In genomic region chr5:177475563-177476427, GRCh38 we compare ENCODE assay signal across 17 cellular contexts. TPM values are rescaled to one million over a fixed set of nuclear protein-coding genes. Genes with fewer than 3 reads are reported as not detected.
DNase-seq lines count a peak whose midpoint lies in the region; ATAC-seq lines count a peak whose summit lies in the region.
"Had no signal": no experiment of that assay in that cellular context is flagged by ENCODE, and none has a peak within 500 bp of the region (broad histone marks: within the 10 kb centered on the region; RNA-seq: fewer than 3 reads in every experiment).

No MANE protein-coding gene starts in this region.

- peaks cover 31% of the 10 kb centered on the region for H3K4me1 ChIP-seq in thymus (ENCODE audit: control insufficient read depth, insufficient read depth, low read length)

- WGBS in thymus: 83% methylated on average over 11 of the region's 11 CpGs

- H3K36me3 Mint-ChIP-seq in activated CD8-positive, alpha-beta memory T cell treated with anti-CD3 and anti-CD28 coated beads, Interleukin-2, amount 10 ng/mL, durations not matched to agents 7 days and 5 days: no peaks in the 10 kb centered on the region
- peaks cover 15% of the 10 kb centered on the region for H3K36me3 Mint-ChIP-seq in activated CD8-positive, alpha-beta T cell treated with anti-CD3 and anti-CD28 coated beads, Interleukin-2, amount 10 ng/mL, durations not matched to agents 7 days and 5 days (ENCODE audit: low read depth)
- no peaks in the 10 kb centered on the region for H3K36me3 Mint-ChIP-seq in naive B cell

- POLR2A ChIA-PET in activated CD8-positive, alpha-beta T cell treated with anti-CD3 and anti-CD28 coated beads, Interleukin-2, amount 10 ng/mL, durations not matched to agents 7 days and 5 days (lab: Charles Lee): interaction anchor here (1.1 to 1.7 kb wide), 2 partner anchors 38 to 49 kb away, joined by 3 to 4 read pairs; partner anchors contain the start of gene GRK6

- H3K4me3 Mint-ChIP-seq in activated CD8-positive, alpha-beta memory T cell treated with anti-CD3 and anti-CD28 coated beads, Interleukin-2, amount 10 ng/mL, durations not matched to agents 7 days and 5 days: no peak overlapping the region
- no peak overlapping the region for H3K4me3 Mint-ChIP-seq in activated CD8-positive, alpha-beta T cell treated with anti-CD3 and anti-CD28 coated beads, Interleukin-2, amount 10 ng/mL, durations not matched to agents 7 days and 5 days
- H3K4me3 Mint-ChIP-seq in naive B cell: peak overlapping the region in 5 of 8 donors; percentile 6 to 83 (median 55)

- H3K4me1 Mint-ChIP-seq in activated CD8-positive, alpha-beta memory T cell treated with anti-CD3 and anti-CD28 coated beads, Interleukin-2, amount 10 ng/mL, durations not matched to agents 7 days and 5 days: peaks cover 61% of the 10 kb centered on the region
- peaks cover 77% of the 10 kb centered on the region for H3K4me1 Mint-ChIP-seq in activated CD8-positive, alpha-beta T cell treated with anti-CD3 and anti-CD28 coated beads, Interleukin-2, amount 10 ng/mL, durations not matched to agents 7 days and 5 days (ENCODE audit: low read depth)
- peaks cover 42 to 50% (median 42%) of the 10 kb centered on the region in 3 donors for H3K4me1 Mint-ChIP-seq in naive B cell

- H3K9me3 ChIP-seq in thymus (ENCODE audit: control insufficient read depth): no peaks in the 10 kb centered on the region
- H3K9me3 ChIP-seq: heart left ventricle, testis had no signal

- H3K27me3 Mint-ChIP-seq in activated CD8-positive, alpha-beta memory T cell treated with anti-CD3 and anti-CD28 coated beads, Interleukin-2, amount 10 ng/mL, durations not matched to agents 7 days and 5 days: no peaks in the 10 kb centered on the region
- H3K27me3 Mint-ChIP-seq in activated CD8-positive, alpha-beta T cell treated with anti-CD3 and anti-CD28 coated beads, Interleukin-2, amount 10 ng/mL, durations not matched to agents 7 days and 5 days (ENCODE audit: low read depth): peaks cover 4% of the 10 kb centered on the region
- H3K27me3 Mint-ChIP-seq in naive B cell: peaks cover 0 to 10% (median 10%) of the 10 kb centered on the region in 3 donors

- no peak for DNase-seq in activated CD8-positive, alpha-beta memory T cell treated with anti-CD3 and anti-CD28 coated beads, Interleukin-2, amount 10 ng/mL, durations not matched to agents 7 days and 5 days
- DNase-seq in activated CD8-positive, alpha-beta memory T cell treated with anti-CD3 and anti-CD28 coated beads for 24 hours: no peak
- no peak for DNase-seq in activated CD8-positive, alpha-beta T cell treated with anti-CD3 and anti-CD28 coated beads, Interleukin-2, amount 10 ng/mL, durations not matched to agents 7 days and 5 days
- DNase-seq in naive B cell (no peak), dedifferentiated amniotic fluid mesenchymal stem cell (ENCODE audit: extremely low spot score) (no peak)
- DNase-seq in activated CD4-positive, CD25-positive, alpha-beta regulatory T cell (lab: John Stamatoyannopoulos, UW): no peak
- DNase-seq: activated CD4-positive, CD25-positive, alpha-beta regulatory T cell treated with anti-CD3 and anti-CD28 coated beads, Interleukin-2, amount 50 U/mL, for 72 hours; activated effector memory CD4-positive, alpha-beta T cell treated with Interleukin-2 at 50 U/mL for 16 hours; DMS 273 treated with DMSO at 0.1 percent for 48 hours; NCI-H1048; NCI-H2227 treated with DMSO at 0.1 percent for 48 hours; testis had no signal

- no peak for ATAC-seq in activated CD8-positive, alpha-beta memory T cell treated with anti-CD3 and anti-CD28 coated beads, Interleukin-2, amount 10 ng/mL, durations not matched to agents 7 days and 5 days
- ATAC-seq in activated CD8-positive, alpha-beta T cell treated with anti-CD3 and anti-CD28 coated beads, Interleukin-2, amount 10 ng/mL, durations not matched to agents 7 days and 5 days: no peak
- no peak for ATAC-seq in naive B cell (ENCODE audit: low read depth in 2 of 2)
- ATAC-seq in HG02588 (IDR thresholded peaks at IDR 0.05; ENCODE audit: unreplicated experiment): no peak
- ATAC-seq: HCT116, heart left ventricle had no signal

- H3K27ac Mint-ChIP-seq in activated CD8-positive, alpha-beta memory T cell treated with anti-CD3 and anti-CD28 coated beads, Interleukin-2, amount 10 ng/mL, durations not matched to agents 7 days and 5 days: peak overlapping the region; percentile 50
- peak overlapping the region; percentile 58 for H3K27ac Mint-ChIP-seq in activated CD8-positive, alpha-beta T cell treated with anti-CD3 and anti-CD28 coated beads, Interleukin-2, amount 10 ng/mL, durations not matched to agents 7 days and 5 days
- H3K27ac Mint-ChIP-seq in naive B cell: peak overlapping the region in 2 of 6 donors; percentile 57 to 77

- no peaks in the 10 kb centered on the region for H3K27me3 ChIP-seq in thymus (ENCODE audit: control insufficient read depth, insufficient read depth)
- H3K27me3 ChIP-seq: testis had no signal

- CTCF ChIA-PET in activated CD8-positive, alpha-beta memory T cell treated with anti-CD3 and anti-CD28 coated beads, Interleukin-2, amount 10 ng/mL, durations not matched to agents 7 days and 5 days (lab: Charles Lee): interaction anchor here (0.8 to 9.1 kb wide), 6 partner anchors 12 to 72 kb away, joined by 3 to 136 read pairs (median 4); partner anchors contain the start of gene PDLIM7
- CTCF ChIA-PET in activated CD8-positive, alpha-beta T cell treated with anti-CD3 and anti-CD28 coated beads, Interleukin-2, amount 10 ng/mL, durations not matched to agents 7 days and 5 days (lab: Charles Lee): interaction anchor here (0.8 to 3.6 kb wide), 5 partner anchors 17 to 85 kb away, joined by 3 to 16 read pairs (median 9); no protein-coding TSS in a partner anchor

- no peaks in the 10 kb centered on the region for H3K9me3 Mint-ChIP-seq in activated CD8-positive, alpha-beta memory T cell treated with anti-CD3 and anti-CD28 coated beads, Interleukin-2, amount 10 ng/mL, durations not matched to agents 7 days and 5 days (ENCODE audit: low read depth)
- H3K9me3 Mint-ChIP-seq in activated CD8-positive, alpha-beta T cell treated with anti-CD3 and anti-CD28 coated beads, Interleukin-2, amount 10 ng/mL, durations not matched to agents 7 days and 5 days (ENCODE audit: insufficient read depth): no peaks in the 10 kb centered on the region
- H3K9me3 Mint-ChIP-seq in naive B cell: no peaks in the 10 kb centered on the region

- H3K36me3 ChIP-seq in thymus (ENCODE audit: control insufficient read depth, insufficient read depth): no peaks in the 10 kb centered on the region
- H3K36me3 ChIP-seq: heart left ventricle had no signal

- no peak overlapping the region for H3K4me3 ChIP-seq in thymus (ENCODE audit: low read length)
- H3K4me3 ChIP-seq: heart left ventricle, skin epidermis, testis had no signal

- peak overlapping the region; percentile 13 for H3K27ac ChIP-seq in thymus (ENCODE audit: low read depth)
- H3K27ac ChIP-seq: skin epidermis had no signal

RNA-seq across cellular contexts. Expression of gene DBN1, which starts 2.4 kb away (rescaled TPM):
- total RNA-seq in activated CD8-positive, alpha-beta memory T cell treated with anti-CD3 and anti-CD28 coated beads, Interleukin-2, amount 10 ng/mL, durations not matched to agents 7 days and 5 days: 100 to 1,000 TPM in 1 of 2 experiments, 10 to 100 TPM in 1; 81.5 to 128 TPM
- total RNA-seq in activated CD8-positive, alpha-beta T cell treated with anti-CD3 and anti-CD28 coated beads, Interleukin-2, amount 10 ng/mL, durations not matched to agents 7 days and 5 days: 100 to 1,000 TPM in 1 of 2 experiments, 10 to 100 TPM in 1; 92.9 to 104 TPM
- polyA plus RNA-seq in naive B cell (ENCODE audit: low read depth in 6 of 6) (1 to 10 TPM in 1 of 6 donors, under 1 TPM in 3, not detected in 2; 0.31 to 1.9 (median 0.65) TPM), thymus (34.3 TPM)

RNA-seq across cellular contexts. Expression of gene PDLIM7, which starts 21.6 kb away (rescaled TPM):
- total RNA-seq in activated CD8-positive, alpha-beta memory T cell treated with anti-CD3 and anti-CD28 coated beads, Interleukin-2, amount 10 ng/mL, durations not matched to agents 7 days and 5 days: 10 to 100 TPM; 72.9 to 81.2 TPM
- total RNA-seq in activated CD8-positive, alpha-beta T cell treated with anti-CD3 and anti-CD28 coated beads, Interleukin-2, amount 10 ng/mL, durations not matched to agents 7 days and 5 days: 10 to 100 TPM; 62.5 to 67.3 TPM
- polyA plus RNA-seq in naive B cell (ENCODE audit: low read depth in 6 of 6) (1 to 10 TPM; 1.5 to 6.0 (median 3.9) TPM), thymus (61.9 TPM)

RNA-seq across cellular contexts. Expression of gene PRR7, which starts 29.2 kb away (rescaled TPM):
- total RNA-seq in activated CD8-positive, alpha-beta memory T cell treated with anti-CD3 and anti-CD28 coated beads, Interleukin-2, amount 10 ng/mL, durations not matched to agents 7 days and 5 days: 1 to 10 TPM; 3.1 to 5.3 TPM
- total RNA-seq in activated CD8-positive, alpha-beta T cell treated with anti-CD3 and anti-CD28 coated beads, Interleukin-2, amount 10 ng/mL, durations not matched to agents 7 days and 5 days: 10 to 100 TPM in 1 of 2 experiments, 1 to 10 TPM in 1; 9.8 to 11.6 TPM
- polyA plus RNA-seq in naive B cell (ENCODE audit: low read depth in 6 of 6) (10 to 100 TPM; 16.2 to 39.5 (median 25.7) TPM), thymus (1.6 TPM)

RNA-seq across cellular contexts. Expression of gene DOK3, which starts 33.8 kb away (rescaled TPM):
- 1 to 10 TPM; 3.3 to 5.7 TPM for total RNA-seq in activated CD8-positive, alpha-beta memory T cell treated with anti-CD3 and anti-CD28 coated beads, Interleukin-2, amount 10 ng/mL, durations not matched to agents 7 days and 5 days
- 1 to 10 TPM; 7.3 to 7.8 TPM for total RNA-seq in activated CD8-positive, alpha-beta T cell treated with anti-CD3 and anti-CD28 coated beads, Interleukin-2, amount 10 ng/mL, durations not matched to agents 7 days and 5 days
- polyA plus RNA-seq in naive B cell (ENCODE audit: low read depth in 6 of 6) (10 to 100 TPM; 12.7 to 47.7 (median 38.1) TPM), thymus (13.4 TPM)

RNA-seq across cellular contexts. Expression of gene DDX41, which starts 41.0 kb away (rescaled TPM):
- 100 to 1,000 TPM; 126 to 130 TPM for total RNA-seq in activated CD8-positive, alpha-beta memory T cell treated with anti-CD3 and anti-CD28 coated beads, Interleukin-2, amount 10 ng/mL, durations not matched to agents 7 days and 5 days
- 100 to 1,000 TPM; 135 to 149 TPM for total RNA-seq in activated CD8-positive, alpha-beta T cell treated with anti-CD3 and anti-CD28 coated beads, Interleukin-2, amount 10 ng/mL, durations not matched to agents 7 days and 5 days
- polyA plus RNA-seq in naive B cell (ENCODE audit: low read depth in 6 of 6) (10 to 100 TPM; 25.8 to 72.8 (median 43.0) TPM), thymus (71.3 TPM)

Comparison
In these comparisons a context has a peak if more than half of its experiments do, and no peak if none do; other contexts are left out.
1. H3K4me3 Mint-ChIP-seq: peak in naive B cell (5 of 8); none in activated CD8-positive, alpha-beta memory T cell treated with anti-CD3 and anti-CD28 coated beads, Interleukin-2, amount 10 ng/mL, durations not matched to agents 7 days and 5 days (single experiment) and activated CD8-positive, alpha-beta T cell treated with anti-CD3 and anti-CD28 coated beads, Interleukin-2, amount 10 ng/mL, durations not matched to agents 7 days and 5 days (single experiment).